ENCODE assay signal across 13 cellular contexts in the genomic region with DNA sequence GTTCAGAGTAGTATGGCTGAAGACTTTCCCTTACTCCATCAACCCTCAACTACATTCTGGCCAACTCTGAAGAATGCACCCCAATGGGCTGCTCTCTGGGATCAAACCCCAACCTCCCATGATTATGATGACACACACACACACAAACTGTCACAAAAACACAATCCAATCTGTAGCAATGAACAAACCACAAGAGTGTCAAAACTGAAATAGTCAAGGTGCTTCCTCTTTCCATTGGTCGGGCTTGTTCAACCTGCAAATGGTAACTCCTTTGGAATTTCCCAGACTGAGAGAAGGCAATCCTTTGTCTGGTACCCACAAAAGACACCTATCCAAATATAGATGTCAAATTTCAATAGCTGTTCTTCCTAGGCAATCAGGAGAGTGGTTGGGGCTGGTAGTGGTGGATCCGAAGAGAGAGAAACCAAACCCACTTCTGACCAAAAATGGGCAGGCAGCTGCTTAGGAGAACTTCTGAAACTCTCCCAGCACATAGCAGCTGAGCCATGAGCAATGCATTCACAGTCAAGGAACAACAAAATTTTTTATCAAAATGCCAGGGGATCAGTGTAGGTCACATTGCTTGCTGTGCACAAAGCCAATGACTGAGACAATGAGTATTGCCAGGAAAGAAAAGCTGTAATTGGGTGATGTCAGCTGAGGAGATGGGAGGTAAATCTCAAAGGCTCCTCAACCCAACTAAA.
DNase-seq lines count a peak whose midpoint lies in the region; ATAC-seq and TF ChIP-seq lines count a peak whose summit lies in the region.
"Had no signal": no experiment of that assay in that cellular context is flagged by ENCODE, and none has a peak within 500 bp of the region (broad histone marks: within the 10 kb centered on the region; RNA-seq: fewer than 3 reads in every experiment).

No MANE protein-coding gene starts in this region.

- H3K27ac ChIP-seq in BLaER1 treated with 17β-estradiol and CSF1 and Interleukin-3, amounts not matched to agents 10 nM and 100 nM, result peak overlapping the region in 6 of 11 experiments; percentile 5 to 50 (median 24); a peak in 8 of 22 replicates

- TF ChIP-seq CTCF in cardiac fibroblast (IDR thresholded peaks at IDR 0.05; ENCODE audit: low read depth, low read length) (no peak), mucosa of descending colon (IDR thresholded peaks at IDR 0.05) (no peak)

- intact Hi-C loops in mucosa of descending colon (cut with DNase I, micrococcal nuclease) (no loop called here), left cardiac atrium (cut with DNase I) (no loop called here)

- no peak overlapping the region for H3K4me3 ChIP-seq in BLaER1 treated with 17β-estradiol and CSF1 and Interleukin-3, amounts not matched to agents 10 nM and 100 nM
- H3K4me3 ChIP-seq in cardiac fibroblast (replicated peaks in 1 of 2; ENCODE audit: low read depth in 2 of 2, low read length in 2 of 2), result no peak overlapping the region
- H3K4me3 ChIP-seq in mucosa of descending colon, result no peak overlapping the region
- H3K4me3 ChIP-seq: smooth muscle cell had no signal

- ATAC-seq in GM21515 (IDR thresholded peaks at IDR 0.05; ENCODE audit: unreplicated experiment), result peak; percentile 39
- ATAC-seq in HG03469 (IDR thresholded peaks at IDR 0.05; ENCODE audit: unreplicated experiment), result peak; percentile 50
- no peak for ATAC-seq in mucosa of descending colon
- ATAC-seq in left cardiac atrium, result no peak

- no peaks in the 10 kb centered on the region for H4K20me1 ChIP-seq in BLaER1 treated with 17β-estradiol and CSF1 and Interleukin-3, amounts not matched to agents 10 nM and 100 nM

- no peak overlapping the region for H3K9ac ChIP-seq in BLaER1 treated with 17β-estradiol and CSF1 and Interleukin-3, amounts not matched to agents 10 nM and 100 nM

- no peaks in the 10 kb centered on the region for H3K36me3 ChIP-seq in BLaER1 treated with 17β-estradiol and CSF1 and Interleukin-3, amounts not matched to agents 10 nM and 100 nM
- no peaks in the 10 kb centered on the region for H3K36me3 ChIP-seq in mucosa of descending colon (ENCODE audit: low read depth)
- H3K36me3 ChIP-seq: BE2C had no signal

- peaks cover 0 to 20% (median 11%) of the 10 kb centered on the region in 10 experiments; a peak in 12 of 20 replicates for H3K4me1 ChIP-seq in BLaER1 treated with 17β-estradiol and CSF1 and Interleukin-3, amounts not matched to agents 10 nM and 100 nM
- H3K4me1 ChIP-seq in mucosa of descending colon (ENCODE audit: low read depth), result no peaks in the 10 kb centered on the region
- H3K4me1 ChIP-seq: BE2C had no signal

- H3K27me3 ChIP-seq in BLaER1 treated with 17β-estradiol and CSF1 and Interleukin-3, amounts not matched to agents 10 nM and 100 nM, result no peaks in the 10 kb centered on the region
- H3K27me3 ChIP-seq: BE2C had no signal

- DNase-seq in cardiac fibroblast (ENCODE audit: low read depth in 2 of 2) (peak; percentile 11 to 54), mucosa of descending colon (no peak), NCI-H2081 treated with DMSO at 0.1 percent for 48 hours (lab: John Stamatoyannopoulos, UW) (no peak), left cardiac atrium (no peak), GM19238 (ENCODE audit: insufficient read length, low spot score) (no peak)
- DNase-seq: BE2C, endodermal cell, hypothalamus, MM.1S had no signal

- peaks cover 0 to 8% (median 0%) of the 10 kb centered on the region in 11 experiments; a peak in 2 of 22 replicates for H3K9me3 ChIP-seq in BLaER1 treated with 17β-estradiol and CSF1 and Interleukin-3, amounts not matched to agents 10 nM and 100 nM (replicated peaks in 1 of 11)
- no peaks in the 10 kb centered on the region for H3K9me3 ChIP-seq in mucosa of descending colon
- H3K9me3 ChIP-seq: BE2C had no signal

- H3K4me2 ChIP-seq in BLaER1 treated with 17β-estradiol and CSF1 and Interleukin-3, amounts not matched to agents 10 nM and 100 nM, result peak overlapping the region in 8 of 11 experiments; percentile 2 to 58 (median 40); a peak in 11 of 22 replicates
- H3K4me2 ChIP-seq: smooth muscle cell had no signal

Comparison
In these comparisons a context has a peak if more than half of its experiments do, and no peak if none do; other contexts are left out.
1. ATAC-seq: peak in GM21515 (single experiment) and HG03469 (single experiment); none in mucosa of descending colon (single experiment) and left cardiac atrium (0 of 2).
2. DNase-seq: peak in cardiac fibroblast (2 of 2); none in mucosa of descending colon (0 of 3), NCI-H2081 treated with DMSO at 0.1 percent for 48 hours (single experiment), left cardiac atrium (single experiment) and GM19238 (single experiment).